Comparison of ENCODE assay signal across 21 cellular contexts in the genomic region with DNA sequence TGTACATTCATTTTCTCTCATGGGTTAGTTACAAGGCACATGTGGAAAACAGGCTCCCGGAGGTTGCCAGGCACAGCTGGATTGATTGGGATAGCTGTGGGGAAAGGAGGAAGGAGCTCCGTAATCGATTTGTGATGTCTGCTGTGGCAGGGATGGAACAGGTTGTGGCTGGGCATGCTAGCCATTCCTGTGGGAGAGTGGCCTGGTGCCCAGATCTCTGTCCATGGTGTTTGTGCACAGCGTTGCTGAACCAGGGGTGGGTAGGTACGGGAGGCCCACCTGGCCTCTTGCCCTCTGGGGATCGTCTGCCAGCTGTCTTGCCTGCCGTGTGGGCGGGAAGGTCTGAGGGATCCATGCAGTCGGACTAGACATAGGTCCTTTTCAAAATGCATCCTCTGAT.
"Had no signal": no experiment of that assay in that cellular context is flagged by ENCODE, and none has a peak within 500 bp of the region (broad histone marks: within the 10 kb centered on the region; RNA-seq: fewer than 3 reads in every experiment).

No MANE protein-coding gene starts in this region.

- H3K27me3 ChIP-seq: breast epithelium, left lung, neutrophil, pancreas, transverse colon had no signal

- H3K9me3 ChIP-seq: breast epithelium, left lung, neutrophil, pancreas, transverse colon had no signal

- ATAC-seq: activated T-cell treated with anti-CD3 and anti-CD28 coated beads, Interleukin-2, amount 50 U/mL, for 4 hours; left lung; natural killer cell treated with Interleukin-12 subunit alpha and Interleukin-12 subunit beta and Interleukin-15 and Interleukin-18, amount 100 ng/mL, for 72 hours; pancreas; right cardiac atrium; stimulated activated effector memory CD8-positive, alpha-beta T cell treated with anti-CD3 and anti-CD28 coated beads, Interleukin-12 subunit alpha, Interleukin-12 subunit beta, amount 100 ng/mL, for 72 hours; stimulated activated naive CD8-positive, alpha-beta T cell treated with anti-CD3 and anti-CD28 coated beads, Interleukin-15, amount 100 ng/mL, for 72 hours; WTC11 had no signal

- H3K36me3 ChIP-seq: breast epithelium, left lung, neutrophil, pancreas, transverse colon had no signal

- H3K27ac ChIP-seq: breast epithelium, left lung, neutrophil, pancreas, transverse colon had no signal

- DNase-seq: activated CD8-positive, alpha-beta memory T cell treated with anti-CD3 and anti-CD28 coated beads for 24 hours; activated CD8-positive, alpha-beta memory T cell treated with anti-CD3 and anti-CD28 coated beads, Interleukin-2, amount 50 U/mL, for 4 hours; activated naive CD4-positive, alpha-beta T cell treated with Interleukin-2 at 50 U/mL for 16 hours; activated naive CD8-positive, alpha-beta T cell treated with anti-CD3 and anti-CD28 coated beads for 36 hours; activated T-cell treated with anti-CD3 and anti-CD28 coated beads, Interleukin-2, amount 50 U/mL, for 4 hours; effector memory CD4-positive, alpha-beta T cell; foreskin melanocyte; hippocampal formation; kidney glomerular epithelial cell; stimulated activated CD4-positive, alpha-beta T cell treated with anti-CD3 and anti-CD28 coated beads, Interleukin-12 subunit alpha, Interleukin-12 subunit beta, amount 100 ng/mL, for 4 hours; stimulated activated naive CD8-positive, alpha-beta T cell treated with anti-CD3 and anti-CD28 coated beads, Interleukin-15, amount 100 ng/mL, for 72 hours; T1000; transverse colon had no signal

- H3K4me3 ChIP-seq: breast epithelium, left lung, pancreas, transverse colon had no signal

- H3K4me1 ChIP-seq: pancreas had no signal
